ENCODE assay signal across 8 cellular contexts in the genomic region with DNA sequence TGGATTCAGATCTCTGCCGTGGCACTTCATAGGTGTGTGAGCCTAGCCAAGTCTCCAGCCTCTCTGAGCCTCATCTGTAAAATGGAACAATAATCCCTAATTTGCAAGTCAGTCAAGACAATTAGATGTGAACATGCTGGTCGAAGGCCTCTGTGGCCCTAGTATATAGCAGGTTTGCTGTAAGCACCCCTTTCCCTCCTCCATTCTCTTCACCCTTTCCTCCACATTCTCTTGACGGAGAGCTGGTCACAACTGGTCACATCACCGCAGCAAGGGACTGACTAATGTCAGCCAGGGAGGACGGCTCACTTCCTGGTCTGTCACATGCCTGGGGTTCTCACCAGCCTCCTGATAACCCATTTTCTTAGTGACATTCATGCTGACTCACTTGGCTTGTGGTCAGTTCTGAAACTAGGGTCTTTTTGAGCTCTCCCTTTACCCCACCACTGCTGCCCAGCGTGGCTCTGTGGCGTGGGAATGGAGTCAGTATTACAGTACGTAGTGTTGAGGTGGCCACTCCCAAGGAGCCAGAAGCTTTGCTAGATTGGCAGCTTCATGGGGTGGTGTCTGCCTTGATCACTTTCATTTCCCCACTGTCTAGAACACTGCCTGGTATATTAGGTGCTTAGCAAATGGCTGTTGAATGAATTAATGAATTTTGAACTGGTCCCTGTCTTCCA. TPM values are rescaled to one million over a fixed set of nuclear protein-coding genes. Genes with fewer than 3 reads are reported as not detected.
DNase-seq lines count a peak whose midpoint lies in the region; ATAC-seq and TF ChIP-seq lines count a peak whose summit lies in the region.

No MANE protein-coding gene starts in this region.

- peak; percentile 31 for TF ChIP-seq POLR2A in right lobe of liver (IDR thresholded peaks at IDR 0.05)
- TF ChIP-seq POLR2A in tibial nerve (IDR thresholded peaks at IDR 0.05): no peak

- no peaks in the 10 kb centered on the region for H3K27me3 Mint-ChIP-seq in WTC11 (ENCODE audit: low read depth)

- DNase-seq in activated T-cell treated with anti-CD3 and anti-CD28 coated beads for 48 hours (ENCODE audit: low read depth) (peak; percentile 21), activated T-cell treated with anti-CD3 and anti-CD28 coated beads for 4 hours (no peak), WTC11 (ENCODE audit: low spot score) (no peak), right lobe of liver (peak in 1 of 3 donors; percentile 52), HuH-7.5 (ENCODE audit: low spot score) (no peak), T-helper 9 cell (no peak), tibial nerve (ENCODE audit: low spot score in 2 of 2) (no peak)

- peaks cover 21% of the 10 kb centered on the region for H3K36me3 Mint-ChIP-seq in WTC11

- peaks cover 10% of the 10 kb centered on the region for H3K9me3 Mint-ChIP-seq in WTC11

- POLR2A ChIA-PET in WTC11 (lab: Charles Lee): no interaction called here

- H3K27ac ChIP-seq in right lobe of liver (peak overlapping the region; percentile 16 to 42 (median 35)), tibial nerve (peak overlapping the region in 2 of 4 donors; percentile 39 to 47)

- peak overlapping the region; percentile 27; the same call in 1 of the 2 replicates for H3K27ac Mint-ChIP-seq in WTC11

- no peaks in the 10 kb centered on the region for H3K36me3 ChIP-seq in right lobe of liver
- no peaks in the 10 kb centered on the region for H3K36me3 ChIP-seq in tibial nerve

- peak in 1 of 2 donors; percentile 36 for TF ChIP-seq EP300 in tibial nerve (IDR thresholded peaks at IDR 0.05)

- no peak for TF ChIP-seq CTCF in WTC11 (IDR thresholded peaks at IDR 0.05)
- no peak for TF ChIP-seq CTCF in right lobe of liver (IDR thresholded peaks at IDR 0.05)
- no peak for TF ChIP-seq CTCF in tibial nerve (IDR thresholded peaks at IDR 0.05)

- CTCF ChIA-PET in WTC11 (lab: Charles Lee): interaction anchor here (1.1 to 1.3 kb wide), 3 partner anchors 10 to 165 kb away, joined by 3 to 4 read pairs (median 3); no protein-coding TSS in a partner anchor

- H3K27me3 ChIP-seq in right lobe of liver (no peaks in the 10 kb centered on the region), tibial nerve (no peaks in the 10 kb centered on the region)

- H3K4me3 Mint-ChIP-seq in WTC11: no peak overlapping the region

- WGBS in right lobe of liver (ENCODE audit: insufficient coverage, low coverage, low lambda C conversion rate, missing lambda C conversion rate): 74% methylated on average over 8 of the region's 8 CpGs
- 72 to 76% methylated on average over 8 of the region's 8 CpGs for WGBS in tibial nerve, 2 donors

- peaks cover 0 to 10% (median 2%) of the 10 kb centered on the region in 4 donors for H3K4me1 ChIP-seq in right lobe of liver
- peaks cover 0 to 35% (median 16%) of the 10 kb centered on the region in 4 donors for H3K4me1 ChIP-seq in tibial nerve

- intact Hi-C loops in right lobe of liver (cut with DNase I): no loop called here

- no peak overlapping the region for H3K4me3 ChIP-seq in right lobe of liver
- no peak overlapping the region for H3K4me3 ChIP-seq in tibial nerve

- H3K4me1 Mint-ChIP-seq in WTC11: peaks cover 6% of the 10 kb centered on the region; the same call in 1 of the 2 replicates

- H3K9me3 ChIP-seq in right lobe of liver: no peaks in the 10 kb centered on the region
- no peaks in the 10 kb centered on the region for H3K9me3 ChIP-seq in tibial nerve

- ATAC-seq in HG03039 (IDR thresholded peaks at IDR 0.05; ENCODE audit: unreplicated experiment) (peak; percentile 66), WTC11 (no peak), right lobe of liver (peak; percentile 6 to 58 (median 48))

TF ChIP-seq in WTC11, 78 proteins besides CTCF, POLR2A, EP300 and RAD21:
- TF ChIP-seq JUN (CRISPR knock-in tag; IDR thresholded peaks at IDR 0.05): no peak
- no peak for TF ChIP-seq ZSCAN18 (CRISPR knock-in tag; IDR thresholded peaks at IDR 0.05)
- TF ChIP-seq ZNF263 (CRISPR knock-in tag; IDR thresholded peaks at IDR 0.05; ENCODE audit: low read depth): no peak
- TF ChIP-seq E2F4 (CRISPR knock-in tag; IDR thresholded peaks at IDR 0.05; ENCODE audit: borderline replicate concordance, low read depth): no peak
- no peak for TF ChIP-seq ZNF232 (CRISPR knock-in tag; IDR thresholded peaks at IDR 0.05)
- no peak for TF ChIP-seq RORB (CRISPR knock-in tag; IDR thresholded peaks at IDR 0.05)
- no peak for TF ChIP-seq EMX1 (CRISPR knock-in tag; IDR thresholded peaks at IDR 0.05)
- no peak for TF ChIP-seq ZNF138 (CRISPR knock-in tag; conservative IDR thresholded peaks at IDR 0.05)
- no peak for TF ChIP-seq ESRRA (CRISPR knock-in tag; IDR thresholded peaks at IDR 0.05; ENCODE audit: borderline replicate concordance)
- TF ChIP-seq NR2C2 (CRISPR knock-in tag; IDR thresholded peaks at IDR 0.05): no peak
TF ChIP-seq in WTC11: peak in this region for 0.

RNA-seq across cellular contexts. Expression of gene ERGIC1, which starts 47.8 kb away (rescaled TPM):
- total RNA-seq in WTC11 (2021) (89.8 to 101 TPM (median 97.1 TPM) in 3 replicates), right lobe of liver (100 to 1,000 TPM; 103 to 264 (median 154) TPM), tibial nerve (100 to 1,000 TPM in 2 of 4 donors, 10 to 100 TPM in 2; 60.9 to 123 (median 99.3) TPM)
